Comparison of ENCODE assay signal across 9 cellular contexts in genomic region chr13:46655727-46656180, GRCh38.
DNase-seq lines count a peak whose midpoint lies in the region; ATAC-seq and TF ChIP-seq lines count a peak whose summit lies in the region.
"Had no signal": no experiment of that assay in that cellular context is flagged by ENCODE, and none has a peak within 500 bp of the region (broad histone marks: within the 10 kb centered on the region; RNA-seq: fewer than 3 reads in every experiment).

No MANE protein-coding gene starts in this region.

- no peaks in the 10 kb centered on the region for H3K27me3 ChIP-seq in naive thymus-derived CD4-positive, alpha-beta T cell (ENCODE audit: control insufficient read depth in 2 of 2, insufficient read depth in 2 of 2, low read length in 2 of 2)
- H3K27me3 ChIP-seq in uterus, result no peaks in the 10 kb centered on the region

- peaks cover 9% of the 10 kb centered on the region for H3K36me3 Mint-ChIP-seq in activated naive CD4-positive, alpha-beta T cell treated with anti-CD3 and anti-CD28 coated beads, Interleukin-2, amount 50 U/mL, for 24 hours
- H3K36me3 Mint-ChIP-seq in naive thymus-derived CD4-positive, alpha-beta T cell, result peaks cover 3 to 23% (median 18%) of the 10 kb centered on the region in 5 donors

- H3K4me3 Mint-ChIP-seq in activated naive CD4-positive, alpha-beta T cell treated with anti-CD3 and anti-CD28 coated beads, Interleukin-2, amount 50 U/mL, for 24 hours, result peak overlapping the region; percentile 26
- H3K4me3 Mint-ChIP-seq in naive thymus-derived CD4-positive, alpha-beta T cell, result peak overlapping the region in 8 of 10 donors; percentile 39 to 78 (median 58)

- peaks cover 0 to 25% of the 10 kb centered on the region in 2 donors for H3K4me1 ChIP-seq in naive thymus-derived CD4-positive, alpha-beta T cell (ENCODE audit: control insufficient read depth in 2 of 2, insufficient read depth in 2 of 2, low read length in 2 of 2)
- H3K4me1 ChIP-seq in uterus, result no peaks in the 10 kb centered on the region

- H3K27me3 Mint-ChIP-seq in activated naive CD4-positive, alpha-beta T cell treated with anti-CD3 and anti-CD28 coated beads, Interleukin-2, amount 50 U/mL, for 24 hours, result no peaks in the 10 kb centered on the region
- H3K27me3 Mint-ChIP-seq in naive thymus-derived CD4-positive, alpha-beta T cell, result no peaks in the 10 kb centered on the region

- intact Hi-C loops in naive thymus-derived CD4-positive, alpha-beta T cell (cut with micrococcal nuclease), result no loop called here
- intact Hi-C loops in uterus (cut with DNase I; ENCODE audit: low total_unique reads), result no loop called here

- H3K27ac Mint-ChIP-seq in activated naive CD4-positive, alpha-beta T cell treated with anti-CD3 and anti-CD28 coated beads, Interleukin-2, amount 50 U/mL, for 24 hours, result peak overlapping the region; percentile 74
- peak overlapping the region; percentile 58 to 92 (median 83) for H3K27ac Mint-ChIP-seq in naive thymus-derived CD4-positive, alpha-beta T cell

- H3K9me3 ChIP-seq in naive thymus-derived CD4-positive, alpha-beta T cell (ENCODE audit: control insufficient read depth in 2 of 3, low read length in 3 of 3), result no peaks in the 10 kb centered on the region
- H3K9me3 ChIP-seq in uterus, result no peaks in the 10 kb centered on the region

- H3K27ac ChIP-seq in naive thymus-derived CD4-positive, alpha-beta T cell (ENCODE audit: low read depth, low read length), result peak overlapping the region; percentile 34
- H3K27ac ChIP-seq in uterus, result peak overlapping the region; percentile 70 to 89

- no peak for TF ChIP-seq CTCF in epithelial cell of esophagus (IDR thresholded peaks at IDR 0.05; ENCODE audit: insufficient read depth, low read depth, low read length, missing control alignments)
- no peak for TF ChIP-seq CTCF in uterus (IDR thresholded peaks at IDR 0.05)

- peaks cover 51% of the 10 kb centered on the region for H3K4me1 Mint-ChIP-seq in activated naive CD4-positive, alpha-beta T cell treated with anti-CD3 and anti-CD28 coated beads, Interleukin-2, amount 50 U/mL, for 24 hours
- peaks cover 18 to 58% (median 37%) of the 10 kb centered on the region in 7 donors for H3K4me1 Mint-ChIP-seq in naive thymus-derived CD4-positive, alpha-beta T cell

- no peak for DNase-seq in activated naive CD4-positive, alpha-beta T cell treated with anti-CD3 and anti-CD28 coated beads, Interleukin-2, amount 50 U/mL, for 16 hours
- DNase-seq in epithelial cell of esophagus (ENCODE audit: low read depth) (peak; percentile 41), uterus (no peak), MV-4-11 (lab: John Stamatoyannopoulos, UW) (no peak), GDM1 (lab: John Stamatoyannopoulos, UW) (no peak)
- peak in 1 of 9 donors; percentile 11 for DNase-seq in naive thymus-derived CD4-positive, alpha-beta T cell
- no peak for DNase-seq in stimulated activated naive CD4-positive, alpha-beta T cell (lab: John Stamatoyannopoulos, UW)
- DNase-seq: NCI-H526 treated with DMSO at 0.1 percent for 48 hours had no signal

- ATAC-seq in naive thymus-derived CD4-positive, alpha-beta T cell, result no peak

- CTCF ChIA-PET in naive thymus-derived CD4-positive, alpha-beta T cell (lab: Charles Lee), result no interaction called here

- H3K36me3 ChIP-seq in naive thymus-derived CD4-positive, alpha-beta T cell (ENCODE audit: control insufficient read depth in 2 of 3, insufficient read depth in 3 of 3, low read length in 3 of 3), result no peaks in the 10 kb centered on the region
- no peaks in the 10 kb centered on the region for H3K36me3 ChIP-seq in uterus

- no peak for TF ChIP-seq POLR2A in uterus (IDR thresholded peaks at IDR 0.05)

- H3K9me3 Mint-ChIP-seq in activated naive CD4-positive, alpha-beta T cell treated with anti-CD3 and anti-CD28 coated beads, Interleukin-2, amount 50 U/mL, for 24 hours, result no peaks in the 10 kb centered on the region
- H3K9me3 Mint-ChIP-seq in naive thymus-derived CD4-positive, alpha-beta T cell, result no peaks in the 10 kb centered on the region

- POLR2A ChIA-PET in naive thymus-derived CD4-positive, alpha-beta T cell (lab: Charles Lee), result interaction anchor here (0.7 kb wide), 1 partner anchor 530 kb away, joined by 3 read pairs; no protein-coding TSS in a partner anchor

- H3K4me3 ChIP-seq in epithelial cell of esophagus (ENCODE audit: low read length), result no peak overlapping the region
- H3K4me3 ChIP-seq in naive thymus-derived CD4-positive, alpha-beta T cell (ENCODE audit: low read length), result no peak overlapping the region
- H3K4me3 ChIP-seq in uterus, result no peak overlapping the region
